ENCODE assay signal across 14 cellular contexts in the genomic region with DNA sequence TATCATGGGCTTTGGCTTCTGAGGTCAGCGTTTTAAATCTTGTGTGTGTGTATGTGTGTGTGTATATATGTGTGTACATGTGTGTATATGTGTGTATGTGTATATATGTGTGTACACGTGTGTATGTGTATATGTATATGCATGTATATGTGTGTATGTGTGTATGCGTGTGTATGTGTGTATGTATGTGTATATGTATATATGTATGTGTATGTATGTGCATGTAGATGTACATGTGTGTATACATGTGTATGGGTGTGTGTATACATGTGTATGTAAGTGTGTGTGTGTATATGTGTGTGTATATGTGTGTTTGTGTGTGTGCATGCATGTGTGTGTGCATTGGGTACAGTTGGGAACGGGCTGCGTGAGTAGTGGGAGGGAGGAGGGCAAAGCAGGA.
DNase-seq lines count a peak whose midpoint lies in the region; ATAC-seq, FAIRE-seq and TF ChIP-seq lines count a peak whose summit lies in the region.
"Had no signal": no experiment of that assay in that cellular context is flagged by ENCODE, and none has a peak within 500 bp of the region (broad histone marks: within the 10 kb centered on the region; RNA-seq: fewer than 3 reads in every experiment).

No MANE protein-coding gene starts in this region.

- no peaks in the 10 kb centered on the region for H3K27me3 Mint-ChIP-seq in CD4-positive, CD25-positive, alpha-beta regulatory T cell
- H3K27me3 Mint-ChIP-seq in nephron progenitor cell (ENCODE audit: low read depth, poor library complexity): peaks cover 12% of the 10 kb centered on the region
- H3K27me3 Mint-ChIP-seq: CD4-positive, alpha-beta T cell had no signal

- H3K9me3 Mint-ChIP-seq in CD4-positive, CD25-positive, alpha-beta regulatory T cell: no peaks in the 10 kb centered on the region
- no peaks in the 10 kb centered on the region for H3K9me3 Mint-ChIP-seq in nephron progenitor cell
- H3K9me3 Mint-ChIP-seq: CD4-positive, alpha-beta T cell had no signal

- no peak overlapping the region for H3K4me3 ChIP-seq in CD4-positive, CD25-positive, alpha-beta regulatory T cell (ENCODE audit: low read depth, low read length)
- H3K4me3 ChIP-seq in bronchial epithelial cell (ENCODE audit: low read depth, low read length): no peak overlapping the region
- H3K4me3 ChIP-seq: SK-N-MC had no signal

- ATAC-seq in CD4-positive, CD25-positive, alpha-beta regulatory T cell (ENCODE audit: low read depth in 2 of 2): no peak
- no peak for ATAC-seq in HG03520 (IDR thresholded peaks at IDR 0.05; ENCODE audit: unreplicated experiment)
- ATAC-seq in GM21360 (IDR thresholded peaks at IDR 0.05; ENCODE audit: unreplicated experiment): no peak

- DNase-seq in CD4-positive, CD25-positive, alpha-beta regulatory T cell: no peak
- no peak for DNase-seq in GM12892 (ENCODE audit: insufficient read length)
- no peak for DNase-seq in bronchial epithelial cell (ENCODE audit: low read depth)
- no peak for DNase-seq in nephron progenitor cell
- DNase-seq in CD1c-positive myeloid dendritic cell (ENCODE audit: extremely low spot score): no peak
- DNase-seq: ACHN, NCI-H1417 treated with DMSO at 0.1 percent for 48 hours, NCI-H226, NCI-H524, NCI-H82 had no signal

- H3K4me1 ChIP-seq in CD4-positive, CD25-positive, alpha-beta regulatory T cell (ENCODE audit: control insufficient read depth, insufficient read depth, low read length, poor library complexity, severe bottlenecking): peaks cover 16% of the 10 kb centered on the region

- H3K27ac Mint-ChIP-seq in CD4-positive, CD25-positive, alpha-beta regulatory T cell: peak overlapping the region; percentile 70 to 88 (median 84)
- H3K27ac Mint-ChIP-seq in nephron progenitor cell: peak overlapping the region; percentile 7
- H3K27ac Mint-ChIP-seq: CD4-positive, alpha-beta T cell had no signal

- TF ChIP-seq CTCF in bronchial epithelial cell (IDR thresholded peaks at IDR 0.05; ENCODE audit: insufficient read depth, low read length, severe bottlenecking) (no peak), nephron progenitor cell (IDR thresholded peaks at IDR 0.05) (no peak)

- no peaks in the 10 kb centered on the region for H3K36me3 ChIP-seq in CD4-positive, CD25-positive, alpha-beta regulatory T cell (ENCODE audit: control insufficient read depth, insufficient read depth, low read length)
- no peaks in the 10 kb centered on the region for H3K36me3 ChIP-seq in bronchial epithelial cell (ENCODE audit: control insufficient read depth, insufficient read depth, low read length)

- H3K4me3 Mint-ChIP-seq in CD4-positive, CD25-positive, alpha-beta regulatory T cell: no peak overlapping the region
- no peak overlapping the region for H3K4me3 Mint-ChIP-seq in nephron progenitor cell
- H3K4me3 Mint-ChIP-seq: CD4-positive, alpha-beta T cell had no signal

- H3K27ac ChIP-seq in CD4-positive, CD25-positive, alpha-beta regulatory T cell (ENCODE audit: insufficient read depth, low read length, poor library complexity, severe bottlenecking): no peak overlapping the region

- FAIRE-seq in GM12892 (lab: Jason Lieb, UNC) (peak; percentile 84), bronchial epithelial cell (lab: Jason Lieb, UNC) (peak; percentile 7)

- no peaks in the 10 kb centered on the region for H3K9me3 ChIP-seq in CD4-positive, CD25-positive, alpha-beta regulatory T cell (ENCODE audit: control insufficient read depth in 2 of 2, low read length in 2 of 2)

- no peaks in the 10 kb centered on the region for H3K36me3 Mint-ChIP-seq in CD4-positive, CD25-positive, alpha-beta regulatory T cell
- no peaks in the 10 kb centered on the region for H3K36me3 Mint-ChIP-seq in nephron progenitor cell (ENCODE audit: low read depth)

- TF ChIP-seq POLR2A in GM12892 (IDR thresholded peaks at IDR 0.05; ENCODE audit: low read depth, low read length): no peak

- no peaks in the 10 kb centered on the region for H3K27me3 ChIP-seq in CD4-positive, CD25-positive, alpha-beta regulatory T cell (ENCODE audit: control insufficient read depth, insufficient read depth, low read length)
- H3K27me3 ChIP-seq in bronchial epithelial cell (ENCODE audit: control insufficient read depth, insufficient read depth, low read length): no peaks in the 10 kb centered on the region

- H3K4me1 Mint-ChIP-seq in CD4-positive, CD25-positive, alpha-beta regulatory T cell: peaks cover 0 to 31% (median 21%) of the 10 kb centered on the region in 4 donors
- peaks cover 58% of the 10 kb centered on the region for H3K4me1 Mint-ChIP-seq in nephron progenitor cell
